ENCODE assay signal across 17 cellular contexts in the genomic region with DNA sequence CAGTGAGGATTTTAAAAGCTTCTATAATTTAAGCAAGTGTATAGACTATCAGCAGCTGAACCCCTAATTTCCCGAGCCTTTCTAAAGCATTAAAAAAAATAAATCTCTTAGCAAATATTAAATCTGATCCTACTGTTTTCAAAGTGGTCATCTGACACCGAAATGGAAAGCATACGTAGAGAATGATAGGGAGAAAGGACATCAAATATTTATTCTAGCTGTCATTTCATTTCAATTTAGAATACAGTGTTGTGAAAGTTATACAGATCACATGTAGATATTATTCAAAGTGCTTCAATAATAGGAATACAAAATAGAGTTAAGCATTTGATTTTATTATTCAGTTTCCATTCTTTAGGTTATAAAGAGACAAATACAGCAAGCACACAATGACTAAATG.
DNase-seq lines count a peak whose midpoint lies in the region; ATAC-seq, FAIRE-seq and TF ChIP-seq lines count a peak whose summit lies in the region.
"Had no signal": no experiment of that assay in that cellular context is flagged by ENCODE, and none has a peak within 500 bp of the region (broad histone marks: within the 10 kb centered on the region; RNA-seq: fewer than 3 reads in every experiment).

No MANE protein-coding gene starts in this region.

- no peak for ATAC-seq in mucosa of descending colon
- ATAC-seq: HepG2, SK-N-SH treated with all-trans-retinoic acid at 6 μM for 48 hours had no signal

- no peaks in the 10 kb centered on the region for H3K36me3 ChIP-seq in mucosa of descending colon (ENCODE audit: low read depth)

- DNase-seq in LNCaP clone FGC (ENCODE audit: low read depth) (peak; percentile 50), NCI-H2029 (lab: John Stamatoyannopoulos, UW) (peak; percentile 56), NCI-H748 treated with DMSO at 0.1 percent for 48 hours (lab: John Stamatoyannopoulos, UW) (peak; percentile 51), mucosa of descending colon (no peak), D341Med (ENCODE audit: low spot score) (no peak), NCI-H1694 treated with DMSO at 0.1 percent for 48 hours (lab: John Stamatoyannopoulos, UW) (no peak)
- DNase-seq: ACHN, AML-193, COR-L47, H9, KG1, NCI-H510A, Right ventricle myocardium superior had no signal

- no peaks in the 10 kb centered on the region for H3K9me3 ChIP-seq in mucosa of descending colon

- intact Hi-C loops in mucosa of descending colon (cut with DNase I, micrococcal nuclease): no loop called here

- no peak for TF ChIP-seq CTCF in LNCaP clone FGC (IDR thresholded peaks at IDR 0.05; ENCODE audit: control insufficient read depth, extremely low read depth, insufficient read depth)
- no peak for TF ChIP-seq CTCF in mucosa of descending colon (IDR thresholded peaks at IDR 0.05)

- H3K4me3 ChIP-seq in LNCaP clone FGC (ENCODE audit: low read depth, low read length) (no peak overlapping the region), mucosa of descending colon (no peak overlapping the region)

- H3K4me1 ChIP-seq in mucosa of descending colon (ENCODE audit: low read depth): no peaks in the 10 kb centered on the region

- peak; percentile 90 for FAIRE-seq in islet of Langerhans (lab: Jason Lieb, UNC)
- FAIRE-seq: HepG2, RCC 7860 had no signal

Comparison
In these comparisons a context has a peak if more than half of its experiments do, and no peak if none do; other contexts are left out.
1. DNase-seq: peak in LNCaP clone FGC (single experiment), NCI-H2029 (single experiment) and NCI-H748 treated with DMSO at 0.1 percent for 48 hours (single experiment); none in mucosa of descending colon (0 of 3), D341Med (single experiment) and NCI-H1694 treated with DMSO at 0.1 percent for 48 hours (single experiment).